ENCODE assay signal across 1 cellular context in the genomic region with DNA sequence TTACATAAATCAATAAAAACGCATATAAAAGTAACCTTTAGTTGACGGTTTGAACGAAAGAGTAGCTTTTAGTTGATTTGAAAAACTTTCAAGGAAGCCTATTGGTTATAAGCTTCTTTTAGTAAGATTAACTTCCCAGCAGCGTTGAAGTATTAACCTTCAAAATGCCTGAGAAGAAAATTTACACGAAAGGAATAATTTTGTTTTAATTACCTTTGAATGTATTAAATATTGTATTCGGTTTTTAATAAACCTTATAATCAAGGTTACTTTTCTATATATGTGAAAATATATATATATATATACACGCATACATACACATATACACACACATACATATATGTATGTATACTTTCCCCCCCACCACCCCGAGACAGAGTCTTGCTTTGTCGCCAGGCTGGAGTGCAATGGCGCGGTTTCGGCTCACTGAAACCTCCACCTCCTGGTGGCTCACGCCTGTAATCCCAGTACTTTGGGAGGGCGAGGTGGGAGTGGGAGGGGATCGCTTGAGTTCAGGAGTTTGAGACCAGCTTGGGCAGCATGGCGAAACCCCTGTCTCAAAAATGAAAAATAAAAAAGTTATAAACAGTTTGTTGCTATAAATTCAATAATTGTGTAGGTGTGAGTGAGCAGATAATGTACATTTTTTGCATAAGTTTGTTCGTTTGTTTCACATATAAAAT.
TF ChIP-seq lines count a peak whose summit lies in the region.

No MANE protein-coding gene starts in this region.

TF ChIP-seq in GM23338, 12 proteins besides CTCF, POLR2A, EP300 and RAD21 (continued from another document):
- TF ChIP-seq, protein P1, sequence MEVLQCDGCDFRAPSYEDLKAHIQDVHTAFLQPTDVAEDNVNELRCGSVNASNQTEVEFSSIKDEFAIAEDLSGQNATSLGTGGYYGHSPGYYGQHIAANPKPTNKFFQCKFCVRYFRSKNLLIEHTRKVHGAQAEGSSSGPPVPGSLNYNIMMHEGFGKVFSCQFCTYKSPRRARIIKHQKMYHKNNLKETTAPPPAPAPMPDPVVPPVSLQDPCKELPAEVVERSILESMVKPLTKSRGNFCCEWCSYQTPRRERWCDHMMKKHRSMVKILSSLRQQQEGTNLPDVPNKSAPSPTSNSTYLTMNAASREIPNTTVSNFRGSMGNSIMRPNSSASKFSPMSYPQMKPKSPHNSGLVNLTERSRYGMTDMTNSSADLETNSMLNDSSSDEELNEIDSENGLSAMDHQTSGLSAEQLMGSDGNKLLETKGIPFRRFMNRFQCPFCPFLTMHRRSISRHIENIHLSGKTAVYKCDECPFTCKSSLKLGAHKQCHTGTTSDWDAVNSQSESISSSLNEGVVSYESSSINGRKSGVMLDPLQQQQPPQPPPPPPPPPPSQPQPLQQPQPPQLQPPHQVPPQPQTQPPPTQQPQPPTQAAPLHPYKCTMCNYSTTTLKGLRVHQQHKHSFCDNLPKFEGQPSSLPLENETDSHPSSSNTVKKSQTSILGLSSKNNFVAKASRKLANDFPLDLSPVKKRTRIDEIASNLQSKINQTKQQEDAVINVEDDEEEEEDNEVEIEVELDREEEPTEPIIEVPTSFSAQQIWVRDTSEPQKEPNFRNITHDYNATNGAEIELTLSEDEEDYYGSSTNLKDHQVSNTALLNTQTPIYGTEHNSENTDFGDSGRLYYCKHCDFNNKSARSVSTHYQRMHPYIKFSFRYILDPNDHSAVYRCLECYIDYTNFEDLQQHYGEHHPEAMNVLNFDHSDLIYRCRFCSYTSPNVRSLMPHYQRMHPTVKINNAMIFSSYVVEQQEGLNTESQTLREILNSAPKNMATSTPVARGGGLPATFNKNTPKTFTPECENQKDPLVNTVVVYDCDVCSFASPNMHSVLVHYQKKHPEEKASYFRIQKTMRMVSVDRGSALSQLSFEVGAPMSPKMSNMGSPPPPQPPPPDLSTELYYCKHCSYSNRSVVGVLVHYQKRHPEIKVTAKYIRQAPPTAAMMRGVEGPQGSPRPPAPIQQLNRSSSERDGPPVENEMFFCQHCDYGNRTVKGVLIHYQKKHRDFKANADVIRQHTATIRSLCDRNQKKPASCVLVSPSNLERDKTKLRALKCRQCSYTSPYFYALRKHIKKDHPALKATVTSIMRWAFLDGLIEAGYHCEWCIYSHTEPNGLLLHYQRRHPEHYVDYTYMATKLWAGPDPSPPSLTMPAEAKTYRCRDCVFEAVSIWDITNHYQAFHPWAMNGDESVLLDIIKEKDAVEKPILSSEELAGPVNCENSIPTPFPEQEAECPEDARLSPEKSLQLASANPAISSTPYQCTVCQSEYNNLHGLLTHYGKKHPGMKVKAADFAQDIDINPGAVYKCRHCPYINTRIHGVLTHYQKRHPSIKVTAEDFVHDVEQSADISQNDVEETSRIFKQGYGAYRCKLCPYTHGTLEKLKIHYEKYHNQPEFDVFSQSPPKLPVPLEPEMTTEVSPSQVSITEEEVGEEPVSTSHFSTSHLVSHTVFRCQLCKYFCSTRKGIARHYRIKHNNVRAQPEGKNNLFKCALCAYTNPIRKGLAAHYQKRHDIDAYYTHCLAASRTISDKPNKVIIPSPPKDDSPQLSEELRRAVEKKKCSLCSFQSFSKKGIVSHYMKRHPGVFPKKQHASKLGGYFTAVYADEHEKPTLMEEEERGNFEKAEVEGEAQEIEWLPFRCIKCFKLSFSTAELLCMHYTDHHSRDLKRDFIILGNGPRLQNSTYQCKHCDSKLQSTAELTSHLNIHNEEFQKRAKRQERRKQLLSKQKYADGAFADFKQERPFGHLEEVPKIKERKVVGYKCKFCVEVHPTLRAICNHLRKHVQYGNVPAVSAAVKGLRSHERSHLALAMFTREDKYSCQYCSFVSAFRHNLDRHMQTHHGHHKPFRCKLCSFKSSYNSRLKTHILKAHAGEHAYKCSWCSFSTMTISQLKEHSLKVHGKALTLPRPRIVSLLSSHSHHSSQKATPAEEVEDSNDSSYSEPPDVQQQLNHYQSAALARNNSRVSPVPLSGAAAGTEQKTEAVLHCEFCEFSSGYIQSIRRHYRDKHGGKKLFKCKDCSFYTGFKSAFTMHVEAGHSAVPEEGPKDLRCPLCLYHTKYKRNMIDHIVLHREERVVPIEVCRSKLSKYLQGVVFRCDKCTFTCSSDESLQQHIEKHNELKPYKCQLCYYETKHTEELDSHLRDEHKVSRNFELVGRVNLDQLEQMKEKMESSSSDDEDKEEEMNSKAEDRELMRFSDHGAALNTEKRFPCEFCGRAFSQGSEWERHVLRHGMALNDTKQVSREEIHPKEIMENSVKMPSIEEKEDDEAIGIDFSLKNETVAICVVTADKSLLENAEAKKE (CRISPR knock-in tag; IDR thresholded peaks at IDR 0.05): no peak
- TF ChIP-seq, protein P2, sequence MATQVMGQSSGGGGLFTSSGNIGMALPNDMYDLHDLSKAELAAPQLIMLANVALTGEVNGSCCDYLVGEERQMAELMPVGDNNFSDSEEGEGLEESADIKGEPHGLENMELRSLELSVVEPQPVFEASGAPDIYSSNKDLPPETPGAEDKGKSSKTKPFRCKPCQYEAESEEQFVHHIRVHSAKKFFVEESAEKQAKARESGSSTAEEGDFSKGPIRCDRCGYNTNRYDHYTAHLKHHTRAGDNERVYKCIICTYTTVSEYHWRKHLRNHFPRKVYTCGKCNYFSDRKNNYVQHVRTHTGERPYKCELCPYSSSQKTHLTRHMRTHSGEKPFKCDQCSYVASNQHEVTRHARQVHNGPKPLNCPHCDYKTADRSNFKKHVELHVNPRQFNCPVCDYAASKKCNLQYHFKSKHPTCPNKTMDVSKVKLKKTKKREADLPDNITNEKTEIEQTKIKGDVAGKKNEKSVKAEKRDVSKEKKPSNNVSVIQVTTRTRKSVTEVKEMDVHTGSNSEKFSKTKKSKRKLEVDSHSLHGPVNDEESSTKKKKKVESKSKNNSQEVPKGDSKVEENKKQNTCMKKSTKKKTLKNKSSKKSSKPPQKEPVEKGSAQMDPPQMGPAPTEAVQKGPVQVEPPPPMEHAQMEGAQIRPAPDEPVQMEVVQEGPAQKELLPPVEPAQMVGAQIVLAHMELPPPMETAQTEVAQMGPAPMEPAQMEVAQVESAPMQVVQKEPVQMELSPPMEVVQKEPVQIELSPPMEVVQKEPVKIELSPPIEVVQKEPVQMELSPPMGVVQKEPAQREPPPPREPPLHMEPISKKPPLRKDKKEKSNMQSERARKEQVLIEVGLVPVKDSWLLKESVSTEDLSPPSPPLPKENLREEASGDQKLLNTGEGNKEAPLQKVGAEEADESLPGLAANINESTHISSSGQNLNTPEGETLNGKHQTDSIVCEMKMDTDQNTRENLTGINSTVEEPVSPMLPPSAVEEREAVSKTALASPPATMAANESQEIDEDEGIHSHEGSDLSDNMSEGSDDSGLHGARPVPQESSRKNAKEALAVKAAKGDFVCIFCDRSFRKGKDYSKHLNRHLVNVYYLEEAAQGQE (IDR thresholded peaks at IDR 0.05; ENCODE audit: unreplicated experiment): no peak
- TF ChIP-seq ZNF114 (CRISPR knock-in tag; IDR thresholded peaks at IDR 0.05): no peak
